ENCODE assay signal across 8 cellular contexts in the genomic region with DNA sequence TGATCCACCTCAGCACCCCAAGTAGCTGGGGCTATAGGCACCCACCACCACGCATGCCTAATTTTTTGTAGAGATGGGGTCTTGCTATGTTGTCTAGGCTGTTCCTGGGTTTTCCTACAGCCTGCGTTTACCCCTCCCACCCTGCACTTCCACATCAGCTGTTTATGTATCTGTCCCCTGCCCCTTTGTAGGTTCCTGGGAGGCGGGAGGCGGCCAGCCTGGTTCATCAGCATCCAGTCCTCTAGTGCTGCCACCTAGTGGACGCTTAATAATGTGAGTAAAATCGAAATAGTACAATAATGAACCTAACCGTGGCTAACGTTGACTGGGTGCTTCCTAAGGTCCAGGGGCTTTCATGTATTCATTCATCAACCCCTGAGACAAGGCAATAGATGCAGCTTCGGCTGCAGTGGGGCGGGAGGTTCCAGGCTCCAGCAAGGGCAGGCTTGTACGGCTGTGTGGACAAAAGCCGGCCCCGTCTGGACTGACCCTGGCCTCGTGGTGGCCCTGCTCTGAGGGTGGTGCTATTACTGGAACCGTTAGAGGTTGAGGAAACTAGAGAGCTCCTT. TPM values are rescaled to one million over a fixed set of nuclear protein-coding genes. Genes with fewer than 3 reads are reported as not detected.
DNase-seq lines count a peak whose midpoint lies in the region; ATAC-seq and TF ChIP-seq lines count a peak whose summit lies in the region.

No MANE protein-coding gene starts in this region.

- WGBS in upper lobe of left lung, 2 donors: 22 to 36% methylated on average over 5 to 15 of the region's 15 CpGs

- no peak for TF ChIP-seq POLR2A in upper lobe of left lung (IDR thresholded peaks at IDR 0.05)

- no peak overlapping the region for H3K27ac ChIP-seq in OCI-LY3 (ENCODE audit: low read length)
- H3K27ac ChIP-seq in fibroblast of lung (ENCODE audit: insufficient read depth, low read length): no peak overlapping the region
- H3K27ac ChIP-seq in neural cell (ENCODE audit: low read length): no peak overlapping the region
- H3K27ac ChIP-seq in upper lobe of left lung: no peak overlapping the region

- H3K36me3 ChIP-seq in OCI-LY3 (replicated peaks; ENCODE audit: low read depth, low read length): no peaks in the 10 kb centered on the region
- H3K36me3 ChIP-seq in fibroblast of lung (ENCODE audit: control insufficient read depth, insufficient read depth, low read length): no peaks in the 10 kb centered on the region
- no peaks in the 10 kb centered on the region for H3K36me3 ChIP-seq in neural cell (ENCODE audit: insufficient read depth, low read length)
- no peaks in the 10 kb centered on the region for H3K36me3 ChIP-seq in upper lobe of left lung

- H4K20me1 ChIP-seq in OCI-LY3 (ENCODE audit: insufficient read depth, low read length) (no peaks in the 10 kb centered on the region), fibroblast of lung (ENCODE audit: control insufficient read depth, extremely low read depth, insufficient read depth, low read length) (no peaks in the 10 kb centered on the region), neural cell (ENCODE audit: insufficient read depth) (no peaks in the 10 kb centered on the region)

- DNase-seq in Calu3 (peak; percentile 76), HT1080 (ENCODE audit: low read depth) (peak; percentile 62), activated T-cell treated with anti-CD3 and anti-CD28 coated beads for 4 hours (peak; percentile 32), fibroblast of lung (ENCODE audit: low read depth in 2 of 2) (peak; percentile 70 to 73), upper lobe of left lung (peak in 1 of 2 donors; percentile 60)

- no peak for TF ChIP-seq RAD21 in neural cell (conservative IDR thresholded peaks at IDR 0.05)

- peak overlapping the region; percentile 69; the same call in 1 of the 2 replicates for H2AFZ ChIP-seq in OCI-LY3 (ENCODE audit: low read depth, low read length)
- H2AFZ ChIP-seq in fibroblast of lung (ENCODE audit: low read length): peak overlapping the region; percentile 91
- no peak overlapping the region for H2AFZ ChIP-seq in neural cell (ENCODE audit: low read depth, low read length)

- CTCF ChIA-PET in Calu3 (lab: Charles Lee): interaction anchor here (0.6 to 1.6 kb wide), 4 partner anchors 8 to 1869 kb away, joined by 4 to 5 read pairs (median 4); no protein-coding TSS in a partner anchor

- H3K27me3 ChIP-seq in OCI-LY3 (ENCODE audit: low read depth, low read length) (no peaks in the 10 kb centered on the region), fibroblast of lung (ENCODE audit: control insufficient read depth, insufficient read depth, low read length) (no peaks in the 10 kb centered on the region), neural cell (ENCODE audit: insufficient read depth, low read depth, low read length) (no peaks in the 10 kb centered on the region), upper lobe of left lung (no peaks in the 10 kb centered on the region)

- H3K79me2 ChIP-seq in OCI-LY3 (ENCODE audit: low read length) (no peaks in the 10 kb centered on the region), fibroblast of lung (ENCODE audit: control insufficient read depth, insufficient read depth, low read length) (no peaks in the 10 kb centered on the region), neural cell (replicated peaks; ENCODE audit: insufficient read depth, low read length) (no peaks in the 10 kb centered on the region)

- H3K4me3 Mint-ChIP-seq in Calu3 (ENCODE audit: low read depth, unreplicated experiment): no peak overlapping the region

- H3K4me3 ChIP-seq in OCI-LY3 (ENCODE audit: low read length): peak overlapping the region; percentile 24; the same call in 1 of the 2 replicates
- no peak overlapping the region for H3K4me3 ChIP-seq in fibroblast of lung (replicated peaks in 1 of 4; ENCODE audit: control extremely low read depth in 1 of 4, insufficient read depth in 1 of 4, low read depth in 3 of 4, low read length in 4 of 4)
- H3K4me3 ChIP-seq in neural cell (ENCODE audit: low read length): no peak overlapping the region
- no peak overlapping the region for H3K4me3 ChIP-seq in upper lobe of left lung

- ATAC-seq in upper lobe of left lung (ENCODE audit: low FRiP score in 2 of 2) (peak in 1 of 2 donors; percentile 78), HG02642 (IDR thresholded peaks at IDR 0.05; ENCODE audit: poor library complexity, unreplicated experiment) (no peak)

- H3K9me3 ChIP-seq in OCI-LY3 (ENCODE audit: insufficient read depth, low read length) (no peaks in the 10 kb centered on the region), fibroblast of lung (ENCODE audit: control insufficient read depth, insufficient read depth, low read depth, low read length) (no peaks in the 10 kb centered on the region), neural cell (ENCODE audit: low read length) (no peaks in the 10 kb centered on the region), upper lobe of left lung (no peaks in the 10 kb centered on the region)

- intact Hi-C loops in Calu3 (cut with micrococcal nuclease; ENCODE audit: unreplicated experiment): no loop called here

- TF ChIP-seq EP300 in neural cell (conservative IDR thresholded peaks at IDR 0.05; ENCODE audit: poor library complexity, severe bottlenecking): no peak
- no peak for TF ChIP-seq EP300 in upper lobe of left lung (IDR thresholded peaks at IDR 0.05)

- peaks cover 13% of the 10 kb centered on the region for H3K4me1 Mint-ChIP-seq in Calu3 (ENCODE audit: low read depth, unreplicated experiment)

- H3F3A ChIP-seq in neural cell (ENCODE audit: insufficient read depth, low read length, poor library complexity, severe bottlenecking): no peaks in the 10 kb centered on the region

- no peaks in the 10 kb centered on the region for H3K9me3 Mint-ChIP-seq in Calu3 (ENCODE audit: low read depth, unreplicated experiment)

- H3K27me3 Mint-ChIP-seq in Calu3 (ENCODE audit: unreplicated experiment): no peaks in the 10 kb centered on the region

- H3K27ac Mint-ChIP-seq in Calu3 (ENCODE audit: unreplicated experiment): no peak overlapping the region

- H3K9ac ChIP-seq in OCI-LY3 (ENCODE audit: low read length) (no peak overlapping the region), fibroblast of lung (ENCODE audit: insufficient read depth, low read length) (no peak overlapping the region), neural cell (ENCODE audit: low read length) (no peak overlapping the region)

- no peaks in the 10 kb centered on the region for H3K36me3 Mint-ChIP-seq in Calu3 (ENCODE audit: insufficient read depth, unreplicated experiment)

- no TSS peak for BruUV-seq in Calu3 (replicated peaks; lab: Mats Ljungman, UMichigan)

- no peaks in the 10 kb centered on the region for H3K9me2 ChIP-seq in neural cell (ENCODE audit: insufficient read depth, low read length)

- TF ChIP-seq CTCF in Calu3 (IDR thresholded peaks at IDR 0.05; ENCODE audit: unreplicated experiment) (peak; percentile 49), OCI-LY3 (IDR thresholded peaks at IDR 0.05; ENCODE audit: low read depth, low read length) (peak; percentile 90), fibroblast of lung (conservative IDR thresholded peaks at IDR 0.05 in 1 of 2, IDR thresholded peaks at IDR 0.05 in 1 of 2; ENCODE audit: low read depth in 1 of 2, low read length in 2 of 2) (peak; percentile 68 to 70), neural cell (IDR thresholded peaks at IDR 0.05; ENCODE audit: poor library complexity, severe bottlenecking) (peak; percentile 32), upper lobe of left lung (IDR thresholded peaks at IDR 0.05) (peak in 5 of 6 experiments; percentile 41 to 66 (median 58))

- H3K4me1 ChIP-seq in OCI-LY3 (ENCODE audit: low read length) (peaks cover 5% of the 10 kb centered on the region; the same call in 1 of the 2 replicates), fibroblast of lung (ENCODE audit: control insufficient read depth, extremely low read depth, insufficient read depth, low read length) (peaks cover 11% of the 10 kb centered on the region), upper lobe of left lung (peaks cover 4 to 8% (median 6%) of the 10 kb centered on the region in 4 donors)

- peak overlapping the region; percentile 73 for H3K4me2 ChIP-seq in OCI-LY3 (ENCODE audit: low read length)
- peak overlapping the region; percentile 87 for H3K4me2 ChIP-seq in fibroblast of lung (ENCODE audit: extremely low read depth, insufficient read depth, low read length)
- no peak overlapping the region for H3K4me2 ChIP-seq in neural cell (ENCODE audit: low read length)

TF ChIP-seq in neural cell, 6 proteins besides CTCF, POLR2A, EP300 and RAD21 (continues in another document):
- TF ChIP-seq POLR2AphosphoS5 (IDR thresholded peaks at IDR 0.05) (no peak), SMC3 (conservative IDR thresholded peaks at IDR 0.05; ENCODE audit: poor library complexity) (no peak)

RNA-seq across cellular contexts. Expression of a gene that starts 1.2 kb away (rescaled TPM):
- total RNA-seq in Calu3 (2022) (0.35 TPM in 1 of 2 replicates, not detected in the other), fibroblast of lung (0.26 and 0.66 TPM in 2 replicates), upper lobe of left lung (not detected)
- total RNA-seq in HT1080 (2014; rRNA removed; shearing (Covaris generic)): 14.5 and 14.6 TPM in 2 replicates
- polyA plus RNA-seq in HT1080 (2015; cell fraction: cytosol; rRNA removed): 6.9 and 7.8 TPM in 2 replicates
- 6.9 and 8.7 TPM in 2 replicates for polyA plus RNA-seq in HT1080 (2015; cell fraction: nucleus; rRNA removed)
- polyA plus RNA-seq in fibroblast of lung (0.96 and 1.3 TPM in 2 replicates), neural cell (not detected in 2 replicates)
- polyA plus RNA-seq in fibroblast of lung (2012): 0.83 and 1.3 TPM in 2 replicates
- polyA minus RNA-seq in fibroblast of lung (ENCODE audit: low replicate concordance) (not detected in 2 replicates), neural cell (not detected in 2 replicates)

Comparison
In these comparisons a context has a peak if more than half of its experiments do, and no peak if none do; other contexts are left out.
1. CTCF ChIP-seq: peak in every context shown above with its lines; median percentile 90 in OCI-LY3; 69 in fibroblast of lung; 58 in upper lobe of left lung; 49 in Calu3; 32 in neural cell.